ENCODE assay signal across 28 cellular contexts in genomic region chr18:13987956-13988355, GRCh38.
"Had no signal": no experiment of that assay in that cellular context is flagged by ENCODE, and none has a peak within 500 bp of the region (broad histone marks: within the 10 kb centered on the region; RNA-seq: fewer than 3 reads in every experiment).

No MANE protein-coding gene starts in this region.

- H3K27me3 ChIP-seq: neural progenitor cell, ovary, right lobe of liver, sigmoid colon, stomach, thyroid gland, tibial nerve, upper lobe of right lung, uterus had no signal

- H3K9me3 Mint-ChIP-seq: stimulated activated effector memory CD8-positive, alpha-beta T cell treated with anti-CD3 and anti-CD28 coated beads, Interleukin-12 subunit alpha, Interleukin-12 subunit beta, amount 100 ng/mL, for 72 hours had no signal

- H3K4me3 ChIP-seq: neural progenitor cell, ovary, psoas muscle, right lobe of liver, sigmoid colon, stomach, thoracic aorta, thyroid gland, tibial nerve, upper lobe of right lung, uterus had no signal

- FAIRE-seq: small intestine had no signal

- H3K4me1 Mint-ChIP-seq: natural killer cell; nephron; neural progenitor cell; stimulated activated effector memory CD8-positive, alpha-beta T cell treated with anti-CD3 and anti-CD28 coated beads, Interleukin-12 subunit alpha, Interleukin-12 subunit beta, amount 100 ng/mL, for 72 hours; stimulated activated naive B cell treated with anti-CD40 and anti-IgM and Interleukin-4, amounts not matched to agents 10 μg/mL and 1 μg/mL and 100 μg/mL, for 72 hours had no signal

- H3K36me3 ChIP-seq: neural progenitor cell, ovary, right lobe of liver, sigmoid colon, stomach, thoracic aorta, thyroid gland, tibial nerve, upper lobe of right lung, uterus had no signal

- H3K4me2 ChIP-seq: neural progenitor cell had no signal

- H3K4me1 ChIP-seq: neural progenitor cell, parathyroid adenoma, psoas muscle, right lobe of liver, sigmoid colon, stomach, thyroid gland, tibial nerve, upper lobe of right lung, uterus had no signal

- H3K79me2 ChIP-seq: parathyroid adenoma had no signal

- H3K27ac ChIP-seq: neural progenitor cell, ovary, parathyroid adenoma, psoas muscle, right lobe of liver, sigmoid colon, stomach, thoracic aorta, thyroid gland, tibial nerve, upper lobe of right lung, uterus had no signal

- H3K36me3 Mint-ChIP-seq: natural killer cell; neural progenitor cell; stimulated activated effector memory CD8-positive, alpha-beta T cell treated with anti-CD3 and anti-CD28 coated beads, Interleukin-12 subunit alpha, Interleukin-12 subunit beta, amount 100 ng/mL, for 72 hours; stimulated activated naive B cell treated with anti-CD40 and anti-IgM and Interleukin-4, amounts not matched to agents 10 μg/mL and 1 μg/mL and 100 μg/mL, for 72 hours had no signal

- ATAC-seq: psoas muscle; right cardiac atrium; right lobe of liver; stimulated activated effector memory CD8-positive, alpha-beta T cell treated with anti-CD3 and anti-CD28 coated beads, Interleukin-12 subunit alpha, Interleukin-12 subunit beta, amount 100 ng/mL, for 72 hours; stimulated activated naive B cell treated with anti-CD40 and anti-IgM and Interleukin-4, amounts not matched to agents 10 μg/mL and 1 μg/mL and 100 μg/mL, for 72 hours; upper lobe of right lung had no signal

- H3K27ac Mint-ChIP-seq: natural killer cell; nephron; neural progenitor cell; progenitor cell of endocrine pancreas; stimulated activated effector memory CD8-positive, alpha-beta T cell treated with anti-CD3 and anti-CD28 coated beads, Interleukin-12 subunit alpha, Interleukin-12 subunit beta, amount 100 ng/mL, for 72 hours; stimulated activated naive B cell treated with anti-CD40 and anti-IgM and Interleukin-4, amounts not matched to agents 10 μg/mL and 1 μg/mL and 100 μg/mL, for 72 hours; stimulated activated naive CD8-positive, alpha-beta T cell treated with anti-CD3 and anti-CD28 coated beads, Interleukin-15, Interleukin-2, amounts not matched to agents 100 ng/mL and 50 ng/mL, for 24 hours had no signal

- DNase-seq: natural killer cell; occipital lobe; ovary; posterior cingulate gyrus; psoas muscle; right cardiac atrium; right lobe of liver; sigmoid colon; small intestine; stimulated activated CD4-positive, alpha-beta T cell treated with anti-CD3 and anti-CD28 coated beads, Interleukin-15, amount 100 ng/mL, for 24 hours; stimulated activated CD4-positive, alpha-beta T cell treated with anti-CD3 and anti-CD28 coated beads, Interleukin-2, amount 100 ng/mL, for 24 hours; stimulated activated CD4-positive, alpha-beta T cell treated with anti-CD3 and anti-CD28 coated beads, Interleukin-2, amount 100 ng/mL, for 48 hours; stimulated activated CD4-positive, alpha-beta T cell treated with anti-CD3 and anti-CD28 coated beads, Interleukin-4, amount 100 ng/mL, for 24 hours; stimulated activated naive B cell treated with anti-CD40 and anti-IgM and Interleukin-4, amounts not matched to agents 10 μg/mL and 1 μg/mL and 100 μg/mL, for 72 hours; stimulated activated naive CD4-positive, alpha-beta T cell treated with Interleukin-2 at 50 U/mL for 16 hours; stomach; thyroid gland; trophoblast cell; upper lobe of right lung; uterus had no signal

- H3K4me3 Mint-ChIP-seq: natural killer cell; nephron; neural progenitor cell; stimulated activated effector memory CD8-positive, alpha-beta T cell treated with anti-CD3 and anti-CD28 coated beads, Interleukin-12 subunit alpha, Interleukin-12 subunit beta, amount 100 ng/mL, for 72 hours; stimulated activated naive B cell treated with anti-CD40 and anti-IgM and Interleukin-4, amounts not matched to agents 10 μg/mL and 1 μg/mL and 100 μg/mL, for 72 hours; stimulated activated naive CD8-positive, alpha-beta T cell treated with anti-CD3 and anti-CD28 coated beads, Interleukin-15, Interleukin-2, amounts not matched to agents 100 ng/mL and 50 ng/mL, for 24 hours had no signal

- H3K9ac ChIP-seq: neural progenitor cell, parathyroid adenoma had no signal

- H2AFZ ChIP-seq: neural progenitor cell, parathyroid adenoma had no signal

- H3K9me3 ChIP-seq: ovary, right lobe of liver, sigmoid colon, thoracic aorta, thyroid gland, tibial nerve, upper lobe of right lung, uterus had no signal
